Comparison of ENCODE assay signal across 16 cellular contexts in genomic region chr10:3104251-3104918, GRCh38. TPM values are rescaled to one million over a fixed set of nuclear protein-coding genes. Genes with fewer than 3 reads are reported as not detected.
A peak's percentile ranks its signal among the peaks of the same experiment; 100 is the strongest.
DNase-seq lines count a peak whose midpoint lies in the region; ATAC-seq, FAIRE-seq and TF ChIP-seq lines count a peak whose summit lies in the region.
"Had no signal": no experiment of that assay in that cellular context is flagged by ENCODE, and none has a peak within 500 bp of the region (broad histone marks: within the 10 kb centered on the region; RNA-seq: fewer than 3 reads in every experiment).

No MANE protein-coding gene starts in this region.

- H2AFZ ChIP-seq in astrocyte (ENCODE audit: low read depth, low read length), result no peak overlapping the region
- H2AFZ ChIP-seq: GM23338 had no signal

- TF ChIP-seq CTCF in astrocyte (IDR thresholded peaks at IDR 0.05; ENCODE audit: insufficient read depth, low read depth, low read length) (no peak), fibroblast of mammary gland (conservative IDR thresholded peaks at IDR 0.05; ENCODE audit: control insufficient read depth, insufficient read depth, low read depth, low read length) (no peak)

- H3K9me3 Mint-ChIP-seq in astrocyte (ENCODE audit: unreplicated experiment), result no peaks in the 10 kb centered on the region
- H3K9me3 Mint-ChIP-seq: GM23338, nephron had no signal

- no peak for ATAC-seq in HG02623 (IDR thresholded peaks at IDR 0.05; ENCODE audit: unreplicated experiment)
- ATAC-seq: GM23338; lower lobe of right lung; stimulated activated naive CD8-positive, alpha-beta T cell treated with anti-CD3 and anti-CD28 coated beads, Interleukin-15, Interleukin-2, amounts not matched to agents 100 U/mL and 50 U/mL, for 24 hours had no signal

- peaks cover 60% of the 10 kb centered on the region for H3K79me2 ChIP-seq in astrocyte (ENCODE audit: insufficient read depth, low read length)

- no peak overlapping the region for H3K4me3 ChIP-seq in astrocyte (ENCODE audit: insufficient read depth, low read depth, low read length)
- H3K4me3 ChIP-seq in fibroblast of mammary gland (ENCODE audit: control insufficient read depth, low read depth, low read length), result no peak overlapping the region
- H3K4me3 ChIP-seq: GM23338, lower lobe of right lung had no signal

- H3K4me1 Mint-ChIP-seq in astrocyte (ENCODE audit: low read depth, unreplicated experiment), result peaks cover 5% of the 10 kb centered on the region

- H3K9ac ChIP-seq in astrocyte (ENCODE audit: low read length), result no peak overlapping the region

- no peak overlapping the region for H3K4me2 ChIP-seq in astrocyte (ENCODE audit: low read length)
- H3K4me2 ChIP-seq: GM23338 had no signal

- no peak overlapping the region for H3K27ac Mint-ChIP-seq in astrocyte (ENCODE audit: unreplicated experiment)
- H3K27ac Mint-ChIP-seq: activated naive CD8-positive, alpha-beta T cell; GM23338 had no signal

- no peaks in the 10 kb centered on the region for H3K27me3 Mint-ChIP-seq in astrocyte (ENCODE audit: low read depth, unreplicated experiment)
- H3K27me3 Mint-ChIP-seq: activated naive CD8-positive, alpha-beta T cell had no signal

- H3K4me1 ChIP-seq in astrocyte (ENCODE audit: insufficient read depth, low read length), result peaks cover 14% of the 10 kb centered on the region
- H3K4me1 ChIP-seq: lower lobe of right lung had no signal

- H3K27ac ChIP-seq in astrocyte (ENCODE audit: low read depth, low read length), result peak overlapping the region; percentile 26
- peak overlapping the region; percentile 73 for H3K27ac ChIP-seq in temporal lobe (ENCODE audit: low read depth, low read length)
- H3K27ac ChIP-seq: lower lobe of right lung had no signal

- no peaks in the 10 kb centered on the region for H3K27me3 ChIP-seq in astrocyte (ENCODE audit: insufficient read depth, low read length)

- no peaks in the 10 kb centered on the region for H4K20me1 ChIP-seq in astrocyte (ENCODE audit: insufficient read depth, low read length)

- H3K9me3 ChIP-seq in astrocyte (ENCODE audit: insufficient read depth, low read depth, low read length), result no peaks in the 10 kb centered on the region
- H3K9me3 ChIP-seq: lower lobe of right lung had no signal

- H3K36me3 ChIP-seq in astrocyte (ENCODE audit: insufficient read depth, low read length), result peaks cover 58% of the 10 kb centered on the region

- DNase-seq in astrocyte (ENCODE audit: low read depth) (no peak), fibroblast of mammary gland (ENCODE audit: low read depth) (peak; percentile 43), midbrain (lab: John Stamatoyannopoulos, UW) (peak; percentile 16), NCI-H1105 (lab: John Stamatoyannopoulos, UW) (no peak)
- DNase-seq in activated CD4-positive, alpha-beta T cell treated with anti-CD3 and anti-CD28 coated beads, Interleukin-2, amount 50 U/mL, for 48 hours, result no peak
- DNase-seq: cortex of kidney; erythroblast; lower lobe of right lung; small intestine; stimulated activated naive CD8-positive, alpha-beta T cell treated with anti-CD3 and anti-CD28 coated beads, Interleukin-15, Interleukin-2, amounts not matched to agents 100 U/mL and 50 U/mL, for 24 hours; T-helper 2 cell had no signal

- H3K36me3 Mint-ChIP-seq in astrocyte (ENCODE audit: low read depth, unreplicated experiment), result peaks cover 33% of the 10 kb centered on the region

- no peak overlapping the region for H3K4me3 Mint-ChIP-seq in astrocyte (ENCODE audit: unreplicated experiment)
- H3K4me3 Mint-ChIP-seq: activated naive CD8-positive, alpha-beta T cell; GM23338; nephron had no signal

- FAIRE-seq in astrocyte (lab: Jason Lieb, UNC), result no peak
- FAIRE-seq: small intestine had no signal

RNA-seq across cellular contexts. Expression of gene PFKP, which starts 37.0 kb away (rescaled TPM):
- total RNA-seq in astrocyte, result 356 and 361 TPM in 2 replicates
- 74.5 TPM for total RNA-seq in temporal lobe

Comparison
In these comparisons a context has a peak if more than half of its experiments do, and no peak if none do; other contexts are left out.
1. DNase-seq: peak in fibroblast of mammary gland (single experiment) and midbrain (single experiment); none in astrocyte (single experiment), NCI-H1105 (single experiment) and activated CD4-positive, alpha-beta T cell treated with anti-CD3 and anti-CD28 coated beads, Interleukin-2, amount 50 U/mL, for 48 hours (0 of 2).